ENCODE assay signal across 16 cellular contexts in genomic region chr5:159807586-159807985, GRCh38.
A peak's percentile ranks its signal among the peaks of the same experiment; 100 is the strongest.
DNase-seq lines count a peak whose midpoint lies in the region; ATAC-seq, FAIRE-seq and TF ChIP-seq lines count a peak whose summit lies in the region.
"Had no signal": no experiment of that assay in that cellular context is flagged by ENCODE, and none has a peak within 500 bp of the region (broad histone marks: within the 10 kb centered on the region; RNA-seq: fewer than 3 reads in every experiment).

No MANE protein-coding gene starts in this region.

- no peak overlapping the region for H4K91ac ChIP-seq in H9 (ENCODE audit: insufficient read length, low read depth, low read length)

- FAIRE-seq in G401.6 (lab: Jason Lieb, UNC) = peak; percentile 56
- peak; percentile 35 for FAIRE-seq in RCC 7860 (lab: Jason Lieb, UNC)
- FAIRE-seq in HTR-8/SVneo (lab: Jason Lieb, UNC) = no peak
- FAIRE-seq: D721Med, H54 had no signal

- H3K27ac Mint-ChIP-seq in H9 = no peak overlapping the region
- H3K27ac Mint-ChIP-seq: CD4-positive, alpha-beta T cell; GM23338 had no signal

- no peak overlapping the region for H3K23ac ChIP-seq in H9 (ENCODE audit: insufficient read length, low read depth, low read length)

- H2BK15ac ChIP-seq in H9 (ENCODE audit: low read depth, low read length) = no peak overlapping the region

- no peaks in the 10 kb centered on the region for H3K27me3 Mint-ChIP-seq in H9 (ENCODE audit: low read depth)

- H2BK120ac ChIP-seq in H9 (ENCODE audit: low read depth, low read length, poor library complexity, severe bottlenecking) = no peak overlapping the region

- no peak overlapping the region for H2BK5ac ChIP-seq in H9 (ENCODE audit: insufficient read length, low read length)

- no peaks in the 10 kb centered on the region for H3K79me1 ChIP-seq in H9 (ENCODE audit: insufficient read depth, low read depth, low read length, poor library complexity, severe bottlenecking)

- H3K9ac ChIP-seq in H9 (ENCODE audit: extremely low read depth, insufficient read length, low read length) = no peak overlapping the region

- H3K14ac ChIP-seq in H9 (ENCODE audit: insufficient read depth, low read length) = no peak overlapping the region

- no peak overlapping the region for H3T11ph ChIP-seq in H9 (ENCODE audit: low read length)

- H3K36me3 Mint-ChIP-seq in H9 (ENCODE audit: insufficient read depth in 1 of 3, low read depth in 3 of 3) = peaks cover 0 to 5% (median 4%) of the 10 kb centered on the region in 3 experiments; a peak in 4 of 7 replicates

- H3K23me2 ChIP-seq in H9 (ENCODE audit: insufficient read length, low read depth, low read length, poor library complexity, severe bottlenecking) = no peaks in the 10 kb centered on the region

- H2AFZ ChIP-seq in H9 (ENCODE audit: low read length) = no peak overlapping the region
- H2AFZ ChIP-seq: GM23338 had no signal

- H3K27me3 ChIP-seq in H9 (ENCODE audit: insufficient read depth, low read length) = no peaks in the 10 kb centered on the region

- no peak overlapping the region for H2BK20ac ChIP-seq in H9 (ENCODE audit: low read depth, low read length, poor library complexity, severe bottlenecking)

- H3K56ac ChIP-seq in H9 (ENCODE audit: insufficient read length, low read depth, low read length) = no peak overlapping the region

- H3K4me2 ChIP-seq in H9 (ENCODE audit: insufficient read depth, insufficient read length, low read length) = no peak overlapping the region
- H3K4me2 ChIP-seq: GM23338 had no signal

- no peak overlapping the region for H3K27ac ChIP-seq in H9 (ENCODE audit: insufficient read length, low read depth, low read length)
- H3K27ac ChIP-seq: C4-2B had no signal

- H3K4me1 Mint-ChIP-seq in H9 = no peaks in the 10 kb centered on the region
- H3K4me1 Mint-ChIP-seq: GM23338 had no signal

- no peak overlapping the region for H3K18ac ChIP-seq in H9 (ENCODE audit: insufficient read length, low read depth, low read length)

- no peak overlapping the region for H3K4me3 ChIP-seq in foreskin fibroblast (ENCODE audit: low read depth in 1 of 2, low read length in 2 of 2)
- H3K4me3 ChIP-seq: GM23338 had no signal

- no peak overlapping the region for H2BK12ac ChIP-seq in H9 (ENCODE audit: insufficient read length, low read depth, low read length)

- DNase-seq in RCC 7860 (ENCODE audit: low spot score) = no peak
- DNase-seq in foreskin fibroblast = peak; percentile 34 to 67
- no peak for DNase-seq in HTR-8/SVneo (ENCODE audit: insufficient read length, low spot score)
- DNase-seq in H9 = no peak
- DNase-seq: ACHN; AML-193; Caco-2; CD4-positive, alpha-beta T cell; GDM1; KG1 had no signal

- H4K5ac ChIP-seq in H9 (ENCODE audit: insufficient read length, low read depth, low read length) = no peak overlapping the region

- H3K79me2 ChIP-seq in H9 (ENCODE audit: insufficient read depth, low read length) = no peaks in the 10 kb centered on the region

- TF ChIP-seq CTCF in foreskin fibroblast (IDR thresholded peaks at IDR 0.05; ENCODE audit: low read depth, low read length) (no peak), H9 (conservative IDR thresholded peaks at IDR 0.05) (no peak)

- H4K8ac ChIP-seq in H9 (replicated peaks; ENCODE audit: insufficient read length, low read depth, low read length) = no peak overlapping the region

- WGBS in H9 (ENCODE audit: extremely low coverage, insufficient read length, low lambda C conversion rate) = no CpG with 5 or more reads among the region's 2 CpGs

- no peaks in the 10 kb centered on the region for H4K20me1 ChIP-seq in H9 (ENCODE audit: control insufficient read depth, insufficient read depth, insufficient read length)

- peaks cover 11 to 13% of the 10 kb centered on the region in 2 experiments for H3K9me3 Mint-ChIP-seq in H9

- H2AK5ac ChIP-seq in H9 (ENCODE audit: insufficient read length, low read length) = no peak overlapping the region

- H3K4ac ChIP-seq in H9 (ENCODE audit: low read depth, low read length) = no peak overlapping the region

- H3K4me3 Mint-ChIP-seq in H9 = no peak overlapping the region
- H3K4me3 Mint-ChIP-seq: CD4-positive, alpha-beta T cell; GM23338 had no signal

- no peaks in the 10 kb centered on the region for H3K9me3 ChIP-seq in H9 (ENCODE audit: control insufficient read depth, low read depth, low read length)
- H3K9me3 ChIP-seq: Caco-2 had no signal

- no peaks in the 10 kb centered on the region for H3K4me1 ChIP-seq in H9 (ENCODE audit: insufficient read depth, low read length)
- H3K4me1 ChIP-seq: Caco-2 had no signal

- no peak for ATAC-seq in GM21576 (IDR thresholded peaks at IDR 0.05; ENCODE audit: unreplicated experiment)
- ATAC-seq: GM23338 had no signal

Comparison
In these comparisons a context has a peak if more than half of its experiments do, and no peak if none do; other contexts are left out.
1. DNase-seq: peak in foreskin fibroblast (2 of 2); none in RCC 7860 (single experiment), HTR-8/SVneo (single experiment) and H9 (single experiment).